In genomic region chr20:14792915-14793314, GRCh38 we compare ENCODE assay signal across 20 cellular contexts.
"Had no signal": no experiment of that assay in that cellular context is flagged by ENCODE, and none has a peak within 500 bp of the region (broad histone marks: within the 10 kb centered on the region; RNA-seq: fewer than 3 reads in every experiment).

No MANE protein-coding gene starts in this region.

- H3K4me2 ChIP-seq: SK-N-SH had no signal

- H3K36me3 ChIP-seq: MG63 had no signal

- FAIRE-seq: RCC 7860 had no signal

- H3K27me3 ChIP-seq: MG63 had no signal

- H3K9me3 ChIP-seq: MG63, SK-N-SH had no signal

- H3K4me3 ChIP-seq: MG63 had no signal

- DNase-seq: IMR-90, Karpas-422, KG1, MG63, NCI-H1092, NCI-H1105 treated with DMSO at 0.1 percent for 48 hours, NCI-H1417 treated with DMSO at 0.1 percent for 48 hours, NCI-H1694 treated with DMSO at 0.1 percent for 48 hours, NCI-H1930, NCI-H2081, NCI-H2107, NCI-H2227 treated with DMSO at 0.1 percent for 48 hours, NCI-H524, NCI-H526 treated with DMSO at 0.1 percent for 48 hours, NCI-H774, RPMI8226, SHP77, SK-N-SH, SW 1271 had no signal
